In genomic region chr19:8413593-8413923, GRCh38 we compare ENCODE assay signal across 9 cellular contexts. TPM values are rescaled to one million over a fixed set of nuclear protein-coding genes. Genes with fewer than 3 reads are reported as not detected.
DNase-seq lines count a peak whose midpoint lies in the region; ATAC-seq, FAIRE-seq and TF ChIP-seq lines count a peak whose summit lies in the region.
"Had no signal": no experiment of that assay in that cellular context is flagged by ENCODE, and none has a peak within 500 bp of the region (broad histone marks: within the 10 kb centered on the region; RNA-seq: fewer than 3 reads in every experiment).

No MANE protein-coding gene starts in this region.

- H3K4me1 ChIP-seq in astrocyte (ENCODE audit: insufficient read depth, low read length) = peaks cover 6% of the 10 kb centered on the region
- H3K4me1 ChIP-seq in lung (ENCODE audit: control insufficient read depth in 2 of 2, insufficient read depth in 2 of 2, low read length in 2 of 2) = peaks cover 0 to 7% of the 10 kb centered on the region in 2 donors
- peaks cover 27% of the 10 kb centered on the region for H3K4me1 ChIP-seq in upper lobe of right lung

- TF ChIP-seq CTCF in astrocyte (IDR thresholded peaks at IDR 0.05; ENCODE audit: insufficient read depth, low read depth, low read length) (no peak), lung (IDR thresholded peaks at IDR 0.05; ENCODE audit: control extremely low read depth, extremely low read depth) (no peak), upper lobe of right lung (IDR thresholded peaks at IDR 0.05) (no peak)

- H3K4me3 Mint-ChIP-seq in activated naive CD4-positive, alpha-beta T cell treated with anti-CD3 and anti-CD28 coated beads, Interleukin-2, amount 50 U/mL, for 24 hours = peak overlapping the region; percentile 71
- peak overlapping the region; percentile 80 for H3K4me3 Mint-ChIP-seq in astrocyte (ENCODE audit: unreplicated experiment)

- H3K4me3 ChIP-seq in astrocyte (ENCODE audit: insufficient read depth, low read depth, low read length) (peak overlapping the region; percentile 71), lung (peak overlapping the region; percentile 92), upper lobe of right lung (peak overlapping the region; percentile 65)

- 9 to 18% methylated on average over 7 of the region's 7 CpGs for WGBS in lung, 2 donors

- H3K27ac ChIP-seq in astrocyte (ENCODE audit: low read depth, low read length) (no peak overlapping the region), lung (ENCODE audit: low read depth in 1 of 2, low read length in 1 of 2) (peak overlapping the region; percentile 77 to 96), upper lobe of right lung (peak overlapping the region; percentile 77)

- peak overlapping the region; percentile 59 for H3K27ac Mint-ChIP-seq in activated naive CD4-positive, alpha-beta T cell treated with anti-CD3 and anti-CD28 coated beads, Interleukin-2, amount 50 U/mL, for 24 hours
- no peak overlapping the region for H3K27ac Mint-ChIP-seq in astrocyte (ENCODE audit: unreplicated experiment)

- peak overlapping the region; percentile 77 for H3K9ac ChIP-seq in astrocyte (ENCODE audit: low read length)

- H4K20me1 ChIP-seq in astrocyte (ENCODE audit: insufficient read depth, low read length) = no peaks in the 10 kb centered on the region

- no peak for DNase-seq in activated naive CD4-positive, alpha-beta T cell (lab: John Stamatoyannopoulos, UW)
- DNase-seq in astrocyte (ENCODE audit: low read depth) (no peak), lung (ENCODE audit: low spot score) (no peak), upper lobe of right lung (no peak), HPDE6-E6E7 (ENCODE audit: extremely low spot score) (no peak)

- no peaks in the 10 kb centered on the region for H3K27me3 Mint-ChIP-seq in activated naive CD4-positive, alpha-beta T cell treated with anti-CD3 and anti-CD28 coated beads, Interleukin-2, amount 50 U/mL, for 24 hours
- H3K27me3 Mint-ChIP-seq in astrocyte (ENCODE audit: low read depth, unreplicated experiment) = no peaks in the 10 kb centered on the region

- no peaks in the 10 kb centered on the region for H3K36me3 Mint-ChIP-seq in activated naive CD4-positive, alpha-beta T cell treated with anti-CD3 and anti-CD28 coated beads, Interleukin-2, amount 50 U/mL, for 24 hours
- peaks cover 2% of the 10 kb centered on the region for H3K36me3 Mint-ChIP-seq in astrocyte (ENCODE audit: low read depth, unreplicated experiment)

- no peaks in the 10 kb centered on the region for H3K9me3 Mint-ChIP-seq in activated naive CD4-positive, alpha-beta T cell treated with anti-CD3 and anti-CD28 coated beads, Interleukin-2, amount 50 U/mL, for 24 hours
- H3K9me3 Mint-ChIP-seq in astrocyte (ENCODE audit: unreplicated experiment) = no peaks in the 10 kb centered on the region

- H3K9me3 ChIP-seq in astrocyte (ENCODE audit: insufficient read depth, low read depth, low read length) = no peaks in the 10 kb centered on the region
- H3K9me3 ChIP-seq in lung (ENCODE audit: control insufficient read depth in 2 of 2, insufficient read depth in 1 of 2, low read length in 1 of 2) = no peaks in the 10 kb centered on the region
- H3K9me3 ChIP-seq in upper lobe of right lung = no peaks in the 10 kb centered on the region

- H3K27me3 ChIP-seq in astrocyte (ENCODE audit: insufficient read depth, low read length) (no peaks in the 10 kb centered on the region), lung (ENCODE audit: control insufficient read depth, insufficient read depth) (no peaks in the 10 kb centered on the region), upper lobe of right lung (no peaks in the 10 kb centered on the region)

- H3K79me2 ChIP-seq in astrocyte (ENCODE audit: insufficient read depth, low read length) = no peaks in the 10 kb centered on the region

- H2AFZ ChIP-seq in astrocyte (ENCODE audit: low read depth, low read length) = peak overlapping the region; percentile 74

- ATAC-seq in lung (ENCODE audit: insufficient read depth, low FRiP score) = no peak
- ATAC-seq in upper lobe of right lung = no peak
- ATAC-seq in GM21786 (IDR thresholded peaks at IDR 0.05; ENCODE audit: unreplicated experiment) = no peak
- no peak for ATAC-seq in GM19395 (IDR thresholded peaks at IDR 0.05; ENCODE audit: unreplicated experiment)

- peak overlapping the region; percentile 89 for H3K4me2 ChIP-seq in astrocyte (ENCODE audit: low read length)

- H3K36me3 ChIP-seq in astrocyte (ENCODE audit: insufficient read depth, low read length) (no peaks in the 10 kb centered on the region), lung (ENCODE audit: control insufficient read depth in 2 of 2, insufficient read depth in 2 of 2, low read length in 2 of 2) (no peaks in the 10 kb centered on the region), upper lobe of right lung (no peaks in the 10 kb centered on the region)

- H3K4me1 Mint-ChIP-seq in activated naive CD4-positive, alpha-beta T cell treated with anti-CD3 and anti-CD28 coated beads, Interleukin-2, amount 50 U/mL, for 24 hours = peaks cover 8% of the 10 kb centered on the region
- H3K4me1 Mint-ChIP-seq in astrocyte (ENCODE audit: low read depth, unreplicated experiment) = peaks cover 7% of the 10 kb centered on the region

- no peak for FAIRE-seq in astrocyte (lab: Jason Lieb, UNC)
- FAIRE-seq: G401.6 had no signal

- intact Hi-C loops in upper lobe of right lung (cut with DNase I) = no loop called here

RNA-seq across cellular contexts. Expression of gene MARCHF2, which starts 0.5 kb away (rescaled TPM):
- total RNA-seq in astrocyte (29.0 and 30.9 TPM in 2 replicates), lung (10 to 100 TPM; 26.7 to 62.1 TPM), upper lobe of right lung (58.7 TPM)
- polyA plus RNA-seq in lung = 10 to 100 TPM; 33.6 to 81.5 TPM

RNA-seq across cellular contexts. Expression of gene RAB11B, which starts 23.4 kb away (rescaled TPM):
- total RNA-seq in astrocyte = 85.2 and 89.1 TPM in 2 replicates
- 100 to 1,000 TPM; 139 to 148 TPM for total RNA-seq in lung
- 100 to 1,000 TPM in 1 of 2 donors, 10 to 100 TPM in 1; 91.1 to 104 TPM for polyA plus RNA-seq in lung
- total RNA-seq in upper lobe of right lung = 114 TPM

RNA-seq across cellular contexts. Expression of gene HNRNPM, which starts 31.2 kb away (rescaled TPM):
- 137 and 172 TPM in 2 replicates for total RNA-seq in astrocyte
- total RNA-seq in lung = 100 to 1,000 TPM; 133 to 194 TPM
- 100 to 1,000 TPM in 1 of 2 donors, 10 to 100 TPM in 1; 53.7 to 243 TPM for polyA plus RNA-seq in lung
- total RNA-seq in upper lobe of right lung = 131 TPM

RNA-seq across cellular contexts. Expression of gene ANGPTL4, which starts 49.6 kb away (rescaled TPM):
- total RNA-seq in astrocyte (110 and 115 TPM in 2 replicates), lung (10 to 100 TPM in 1 of 2 donors, 1 to 10 TPM in 1; 4.4 to 14.8 TPM), upper lobe of right lung (6.3 TPM)
- polyA plus RNA-seq in lung = 10 to 100 TPM; 10.5 to 96.3 TPM
